Comparison of ENCODE assay signal across 8 cellular contexts in genomic region chr7:44881610-44882009, GRCh38. TPM values are rescaled to one million over a fixed set of nuclear protein-coding genes. Genes with fewer than 3 reads are reported as not detected.
DNase-seq lines count a peak whose midpoint lies in the region; ATAC-seq and TF ChIP-seq lines count a peak whose summit lies in the region.

No MANE protein-coding gene starts in this region.

- H3K9me3 ChIP-seq in osteoblast (ENCODE audit: low read depth, low read length) (no peaks in the 10 kb centered on the region), tibial nerve (no peaks in the 10 kb centered on the region)

- TF ChIP-seq CTCF in osteoblast (IDR thresholded peaks at IDR 0.05; ENCODE audit: extremely low read depth, low read depth, low read length), result no peak
- no peak for TF ChIP-seq CTCF in tibial nerve (IDR thresholded peaks at IDR 0.05)

- no peak for ATAC-seq in central memory CD8-positive, alpha-beta T cell (replicated peaks; ENCODE audit: extremely low read depth, poor library complexity, severe bottlenecking)
- no peak for ATAC-seq in GM18873 (IDR thresholded peaks at IDR 0.05; ENCODE audit: low FRiP score, unreplicated experiment)
- no peak for ATAC-seq in GM18511 (IDR thresholded peaks at IDR 0.05; ENCODE audit: unreplicated experiment)

- peaks cover 23% of the 10 kb centered on the region for H3K36me3 ChIP-seq in osteoblast (ENCODE audit: insufficient read depth, low read length)
- H3K36me3 ChIP-seq in tibial nerve, result peaks cover 0 to 25% (median 0%) of the 10 kb centered on the region in 3 donors

- H3K4me1 ChIP-seq in osteoblast (ENCODE audit: insufficient read depth, low read length) (peaks cover 46% of the 10 kb centered on the region), tibial nerve (peaks cover 3 to 81% (median 55%) of the 10 kb centered on the region in 4 donors)

- peak overlapping the region; percentile 68 for H3K27ac Mint-ChIP-seq in central memory CD8-positive, alpha-beta T cell (ENCODE audit: low read depth)

- no peak for TF ChIP-seq EP300 in tibial nerve (IDR thresholded peaks at IDR 0.05)

- peak overlapping the region; percentile 92 for H3K4me2 ChIP-seq in osteoblast (ENCODE audit: insufficient read depth, low read length)

- H3K4me3 ChIP-seq in osteoblast (ENCODE audit: insufficient read depth, low read length) (peak overlapping the region; percentile 94), tibial nerve (peak overlapping the region in 2 of 4 donors; percentile 18 to 77)

- no peak overlapping the region for H2AFZ ChIP-seq in osteoblast (ENCODE audit: low read length)

- DNase-seq in GM04503 (ENCODE audit: low read depth), result peak; percentile 20
- peak; percentile 47 for DNase-seq in NCI-H2227 (lab: John Stamatoyannopoulos, UW; ENCODE audit: unreplicated experiment)
- DNase-seq in central memory CD8-positive, alpha-beta T cell (ENCODE audit: low spot score in 2 of 2), result no peak
- no peak for DNase-seq in osteoblast (ENCODE audit: insufficient read length, low spot score, missing footprints)
- no peak for DNase-seq in tibial nerve (ENCODE audit: low spot score in 2 of 2)
- no peak for DNase-seq in activated CD4-positive, alpha-beta T cell treated with anti-CD3 and anti-CD28 coated beads, Interleukin-2, amount 50 U/mL, for 48 hours

- peaks cover 62% of the 10 kb centered on the region for H4K20me1 ChIP-seq in osteoblast (ENCODE audit: insufficient read depth, low read length)

- H3K4me1 Mint-ChIP-seq in central memory CD8-positive, alpha-beta T cell, result peaks cover 43% of the 10 kb centered on the region

- no peak for TF ChIP-seq POLR2A in tibial nerve (IDR thresholded peaks at IDR 0.05)

- peaks cover 21% of the 10 kb centered on the region for H3K36me3 Mint-ChIP-seq in central memory CD8-positive, alpha-beta T cell (ENCODE audit: insufficient read depth)

- H3K79me2 ChIP-seq in osteoblast (ENCODE audit: insufficient read depth, low read length), result peaks cover 67% of the 10 kb centered on the region

- H3K27me3 ChIP-seq in osteoblast (ENCODE audit: insufficient read depth, low read length), result no peaks in the 10 kb centered on the region
- H3K27me3 ChIP-seq in tibial nerve, result no peaks in the 10 kb centered on the region

- no peaks in the 10 kb centered on the region for H3K9me3 Mint-ChIP-seq in central memory CD8-positive, alpha-beta T cell

- H3K4me3 Mint-ChIP-seq in central memory CD8-positive, alpha-beta T cell, result peak overlapping the region; percentile 69

- H3K27ac ChIP-seq in osteoblast (ENCODE audit: low read depth, low read length) (peak overlapping the region; percentile 96), tibial nerve (no peak overlapping the region)

- no peaks in the 10 kb centered on the region for H3K27me3 Mint-ChIP-seq in central memory CD8-positive, alpha-beta T cell

RNA-seq across cellular contexts. Expression of gene PURB, which starts 3.7 kb away (rescaled TPM):
- total RNA-seq in osteoblast (22.7 and 22.8 TPM in 2 replicates), tibial nerve (10 to 100 TPM; 20.0 to 26.4 (median 23.3) TPM)

RNA-seq across cellular contexts. Expression of gene H2AZ2, which starts 33.7 kb away (rescaled TPM):
- total RNA-seq in osteoblast, result 93.7 and 98.1 TPM in 2 replicates
- total RNA-seq in tibial nerve, result 100 to 1,000 TPM in 3 of 4 donors, 10 to 100 TPM in 1; 97.5 to 136 (median 126) TPM

Comparison
In these comparisons a context has a peak if more than half of its experiments do, and no peak if none do; other contexts are left out.
1. DNase-seq: peak in GM04503 (single experiment) and NCI-H2227 (single experiment); none in central memory CD8-positive, alpha-beta T cell (0 of 2), osteoblast (single experiment), tibial nerve (0 of 2) and activated CD4-positive, alpha-beta T cell treated with anti-CD3 and anti-CD28 coated beads, Interleukin-2, amount 50 U/mL, for 48 hours (0 of 2).